Comparison of ENCODE assay signal across 19 cellular contexts in the genomic region with DNA sequence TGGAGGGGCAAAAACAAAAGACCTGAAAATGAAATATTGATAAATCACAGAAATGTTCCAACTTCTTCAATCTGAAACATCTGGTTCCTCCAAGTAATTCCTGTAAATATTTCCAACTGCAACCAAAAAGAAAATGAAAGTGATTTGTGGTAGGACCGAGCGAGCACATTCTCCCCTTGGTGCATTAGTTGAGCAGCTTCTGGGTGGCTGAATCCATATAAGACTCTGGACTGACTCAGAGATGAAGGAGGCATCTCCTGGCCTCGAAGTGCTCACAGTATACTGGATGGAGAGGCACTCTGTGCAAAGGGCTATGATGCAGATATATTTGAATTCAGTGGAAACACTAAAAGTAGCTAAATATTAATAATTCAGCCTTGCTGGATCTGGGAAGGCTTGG.
A peak's percentile ranks its signal among the peaks of the same experiment; 100 is the strongest.
DNase-seq lines count a peak whose midpoint lies in the region; ATAC-seq and TF ChIP-seq lines count a peak whose summit lies in the region.
"Had no signal": no experiment of that assay in that cellular context is flagged by ENCODE, and none has a peak within 500 bp of the region (broad histone marks: within the 10 kb centered on the region; RNA-seq: fewer than 3 reads in every experiment).

No MANE protein-coding gene starts in this region.

- H3K27ac ChIP-seq in esophagus squamous epithelium, result no peak overlapping the region
- peak overlapping the region in 1 of 2 donors; percentile 8 for H3K27ac ChIP-seq in left lung
- H3K27ac ChIP-seq in MM.1S (ENCODE audit: low read length), result no peak overlapping the region
- H3K27ac ChIP-seq: A549, SK-N-MC had no signal

- no peak overlapping the region for H3K9ac ChIP-seq in MM.1S (ENCODE audit: low read length)

- peaks cover 0 to under 1% (median 0%) of the 10 kb centered on the region in 3 donors for H3K27me3 Mint-ChIP-seq in immature natural killer cell (ENCODE audit: low read depth in 3 of 3)
- H3K27me3 Mint-ChIP-seq: activated naive CD4-positive, alpha-beta T cell treated with anti-CD3 and anti-CD28 coated beads, Interleukin-2, amount 10 ng/mL, durations not matched to agents 7 days and 5 days; dendritic cell treated with granulocyte-macrophage colony-stimulating factor and Interleukin-4, amounts not matched to agents 40 ng/mL and 50 ng/mL, for 4 days; naive B cell had no signal

- no peaks in the 10 kb centered on the region for H3F3A ChIP-seq in MM.1S (ENCODE audit: insufficient read depth, low read length)

- no peaks in the 10 kb centered on the region for H3K9me3 ChIP-seq in esophagus squamous epithelium
- H3K9me3 ChIP-seq in left lung, result peaks cover 0 to 5% of the 10 kb centered on the region in 2 donors
- no peaks in the 10 kb centered on the region for H3K9me3 ChIP-seq in MM.1S (replicated peaks; ENCODE audit: insufficient read depth, low read length)
- H3K9me3 ChIP-seq: A549, upper lobe of left lung had no signal

- no peak for DNase-seq in AG04449 (ENCODE audit: low read depth, low spot score)
- DNase-seq in HFF-Myc (ENCODE audit: extremely low read depth, low read depth), result no peak
- no peak for DNase-seq in esophagus squamous epithelium (lab: John Stamatoyannopoulos, UW)
- no peak for DNase-seq in left lung
- no peak for DNase-seq in MM.1S
- no peak for DNase-seq in lower leg skin (ENCODE audit: low spot score in 2 of 2)
- DNase-seq in immature natural killer cell, result no peak
- DNase-seq in iPS-NIHi7 (ENCODE audit: extremely low spot score), result no peak
- DNase-seq: activated CD4-positive, alpha-beta T cell treated with anti-CD3 and anti-CD28 coated beads, Interleukin-2, amount 50 U/mL, for 1 hour; activated naive CD4-positive, alpha-beta T cell treated with anti-CD3 and anti-CD28 coated beads, Interleukin-2, amount 10 ng/mL, durations not matched to agents 7 days and 5 days; naive B cell; NCI-H1930; NCI-H524; upper lobe of left lung had no signal

- TF ChIP-seq CTCF in AG04449 (IDR thresholded peaks at IDR 0.05; ENCODE audit: insufficient read depth, low read length, missing control alignments) (no peak), HFF-Myc (IDR thresholded peaks at IDR 0.05; ENCODE audit: low read depth, low read length, missing control alignments) (no peak), esophagus squamous epithelium (IDR thresholded peaks at IDR 0.05) (no peak), left lung (IDR thresholded peaks at IDR 0.05) (no peak), MM.1S (IDR thresholded peaks at IDR 0.05; ENCODE audit: low read length) (no peak), lower leg skin (IDR thresholded peaks at IDR 0.05) (no peak)

- no peak overlapping the region for H2AFZ ChIP-seq in MM.1S (ENCODE audit: low read length)
- H2AFZ ChIP-seq: GM23338 had no signal

- H3K36me3 ChIP-seq in esophagus squamous epithelium (no peaks in the 10 kb centered on the region), left lung (no peaks in the 10 kb centered on the region), MM.1S (replicated peaks; ENCODE audit: insufficient read depth, low read length) (no peaks in the 10 kb centered on the region)
- H3K36me3 ChIP-seq: upper lobe of left lung had no signal

- no peak for TF ChIP-seq POLR2A in esophagus squamous epithelium (IDR thresholded peaks at IDR 0.05)
- no peak for TF ChIP-seq POLR2A in lower leg skin (IDR thresholded peaks at IDR 0.05)

- no peaks in the 10 kb centered on the region for H3K27me3 ChIP-seq in esophagus squamous epithelium
- no peaks in the 10 kb centered on the region for H3K27me3 ChIP-seq in left lung
- H3K27me3 ChIP-seq in MM.1S (replicated peaks; ENCODE audit: insufficient read depth, low read length), result no peaks in the 10 kb centered on the region
- H3K27me3 ChIP-seq: upper lobe of left lung had no signal

- 27 to 49% methylated on average over 3 of the region's 3 CpGs for WGBS in esophagus squamous epithelium, 2 donors
- WGBS in lower leg skin, 2 donors, result 47 to 62% methylated on average over 3 of the region's 3 CpGs

- POLR2A ChIA-PET in AG04449 (lab: Yijun Ruan, JAX), result no interaction called here

- no peak overlapping the region for H3K4me3 Mint-ChIP-seq in immature natural killer cell
- H3K4me3 Mint-ChIP-seq: activated naive CD4-positive, alpha-beta T cell treated with anti-CD3 and anti-CD28 coated beads, Interleukin-2, amount 10 ng/mL, durations not matched to agents 7 days and 5 days; dendritic cell treated with granulocyte-macrophage colony-stimulating factor and Interleukin-4, amounts not matched to agents 40 ng/mL and 50 ng/mL, for 4 days; GM23338; naive B cell had no signal

- H3K4me3 ChIP-seq in AG04449 (ENCODE audit: low read depth, low read length) (peak overlapping the region; percentile 15; the same call in 1 of the 2 replicates), HFF-Myc (replicated peaks; ENCODE audit: low read depth, low read length) (peak overlapping the region; percentile 9; the same call in 1 of the 2 replicates), esophagus squamous epithelium (peak overlapping the region in 3 of 4 donors; percentile 4 to 43 (median 8)), left lung (no peak overlapping the region), MM.1S (ENCODE audit: low read length) (no peak overlapping the region), lower leg skin (ENCODE audit: low read depth, poor library complexity, severe bottlenecking) (no peak overlapping the region)
- H3K4me3 ChIP-seq: A549, GM12878, GM23338, SK-N-MC had no signal

- CTCF ChIA-PET in AG04449 (lab: Yijun Ruan, JAX), result no interaction called here

- H3K4me1 ChIP-seq in esophagus squamous epithelium (peaks cover 0 to 26% (median 6%) of the 10 kb centered on the region in 3 donors), left lung (no peaks in the 10 kb centered on the region), MM.1S (ENCODE audit: low read length) (no peaks in the 10 kb centered on the region)
- H3K4me1 ChIP-seq: A549, upper lobe of left lung had no signal

- no peaks in the 10 kb centered on the region for H3K9me2 ChIP-seq in MM.1S (replicated peaks; ENCODE audit: insufficient read depth, low read length)

- no peaks in the 10 kb centered on the region for H3K4me1 Mint-ChIP-seq in immature natural killer cell
- H3K4me1 Mint-ChIP-seq: activated naive CD4-positive, alpha-beta T cell treated with anti-CD3 and anti-CD28 coated beads, Interleukin-2, amount 10 ng/mL, durations not matched to agents 7 days and 5 days; naive B cell had no signal

- no peak overlapping the region for H3K27ac Mint-ChIP-seq in immature natural killer cell
- H3K27ac Mint-ChIP-seq: activated naive CD4-positive, alpha-beta T cell treated with anti-CD3 and anti-CD28 coated beads, Interleukin-2, amount 10 ng/mL, durations not matched to agents 7 days and 5 days; dendritic cell treated with granulocyte-macrophage colony-stimulating factor and Interleukin-4, amounts not matched to agents 40 ng/mL and 50 ng/mL, for 4 days; GM23338; naive B cell had no signal

- H4K20me1 ChIP-seq in MM.1S (ENCODE audit: insufficient read depth, low read length), result no peaks in the 10 kb centered on the region

- peaks cover 0 to 4% (median 0%) of the 10 kb centered on the region in 3 donors for H3K36me3 Mint-ChIP-seq in immature natural killer cell
- H3K36me3 Mint-ChIP-seq: activated naive CD4-positive, alpha-beta T cell treated with anti-CD3 and anti-CD28 coated beads, Interleukin-2, amount 10 ng/mL, durations not matched to agents 7 days and 5 days; naive B cell had no signal

- intact Hi-C loops in esophagus squamous epithelium (cut with DNase I) (no loop called here), left lung (cut with DNase I) (no loop called here), lower leg skin (cut with DNase I; ENCODE audit: low total_unique reads) (no loop called here)

- ATAC-seq in left lung, result peak; percentile 34
- ATAC-seq: A549, GM12878, GM23338 had no signal

- H3K4me2 ChIP-seq in MM.1S (ENCODE audit: low read depth, low read length), result no peak overlapping the region
- H3K4me2 ChIP-seq: A549, GM23338 had no signal

- peaks cover 5 to 45% (median 24%) of the 10 kb centered on the region in 6 donors for H3K9me3 Mint-ChIP-seq in immature natural killer cell
- H3K9me3 Mint-ChIP-seq: GM23338 had no signal

- peaks cover 27% of the 10 kb centered on the region for H3K79me2 ChIP-seq in MM.1S (ENCODE audit: low read length)

Comparison
In these comparisons a context has a peak if more than half of its experiments do, and no peak if none do; other contexts are left out.
1. H3K4me3 ChIP-seq: peak in AG04449 (single experiment), HFF-Myc (single experiment) and esophagus squamous epithelium (3 of 4); none in left lung (0 of 2), MM.1S (single experiment) and lower leg skin (single experiment).